9 cellular contexts compared by ENCODE assay signal in the genomic region with DNA sequence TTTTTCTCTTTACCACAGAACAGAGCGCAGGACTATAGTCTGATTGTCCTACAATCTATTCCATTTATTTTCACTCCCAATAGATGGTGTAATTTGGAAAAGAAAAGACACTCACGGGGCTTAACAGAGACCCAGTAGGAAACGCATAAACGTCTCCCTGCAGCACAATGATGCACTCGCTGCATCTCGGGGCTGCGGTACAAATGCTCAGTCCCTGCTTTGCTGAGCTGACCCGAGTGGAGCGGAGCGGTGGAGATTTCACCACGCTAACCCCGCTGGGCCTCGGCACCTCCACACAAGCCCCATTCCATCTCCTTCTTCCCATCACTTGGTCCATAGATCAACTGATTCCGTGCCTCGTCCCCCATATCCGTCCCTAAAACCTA. TPM values are rescaled to one million over a fixed set of nuclear protein-coding genes. Genes with fewer than 3 reads are reported as not detected.
DNase-seq lines count a peak whose midpoint lies in the region; ATAC-seq and TF ChIP-seq lines count a peak whose summit lies in the region.
"Had no signal": no experiment of that assay in that cellular context is flagged by ENCODE, and none has a peak within 500 bp of the region (broad histone marks: within the 10 kb centered on the region; RNA-seq: fewer than 3 reads in every experiment).

No MANE protein-coding gene starts in this region.

- H3K9me3 ChIP-seq in sigmoid colon = no peaks in the 10 kb centered on the region
- H3K9me3 ChIP-seq: thyroid gland had no signal

- TF ChIP-seq POLR2A in sigmoid colon (IDR thresholded peaks at IDR 0.05) = no peak

- H3K27ac Mint-ChIP-seq in activated T-cell treated with anti-CD3 and anti-CD28 coated beads, Interleukin-2, amount 50 U/mL, for 72 hours = no peak overlapping the region

- H3K4me3 Mint-ChIP-seq in activated T-cell treated with anti-CD3 and anti-CD28 coated beads, Interleukin-2, amount 50 U/mL, for 72 hours = peak overlapping the region; percentile 83 to 89

- no peak for TF ChIP-seq CTCF in sigmoid colon (IDR thresholded peaks at IDR 0.05)

- no peak for TF ChIP-seq EP300 in sigmoid colon (IDR thresholded peaks at IDR 0.05)

- peaks cover 53% of the 10 kb centered on the region for H3K27me3 Mint-ChIP-seq in activated T-cell treated with anti-CD3 and anti-CD28 coated beads, Interleukin-2, amount 50 U/mL, for 72 hours (ENCODE audit: low read depth)

- peak in 1 of 2 donors; percentile 6 for DNase-seq in activated T-cell treated with anti-CD3 and anti-CD28 coated beads, Interleukin-2, amount 50 U/mL, for 72 hours
- peak; percentile 62 for DNase-seq in globus pallidus (ENCODE audit: low spot score)
- DNase-seq in sigmoid colon = no peak
- no peak for DNase-seq in NCI-H1105 (lab: John Stamatoyannopoulos, UW)
- DNase-seq in NCI-H2029 (lab: John Stamatoyannopoulos, UW) = no peak
- no peak for DNase-seq in NOMO-1 treated with DMSO at 0.1 percent for 48 hours (lab: John Stamatoyannopoulos, UW; ENCODE audit: unreplicated experiment)

- 11 to 22% methylated on average over 16 of the region's 16 CpGs for WGBS in sigmoid colon, 2 donors

- peaks cover 25% of the 10 kb centered on the region for H3K4me1 Mint-ChIP-seq in activated T-cell treated with anti-CD3 and anti-CD28 coated beads, Interleukin-2, amount 50 U/mL, for 72 hours (ENCODE audit: low read depth)

- no peaks in the 10 kb centered on the region for H3K27me3 ChIP-seq in sigmoid colon
- H3K27me3 ChIP-seq: thyroid gland had no signal

- H3K4me3 ChIP-seq in sigmoid colon = peak overlapping the region; percentile 58 to 84 (median 70)

- H3K4me1 ChIP-seq in sigmoid colon = peaks cover 0 to 13% (median 12%) of the 10 kb centered on the region in 4 donors

- peak; percentile 22 for ATAC-seq in GM18498 (IDR thresholded peaks at IDR 0.05; ENCODE audit: unreplicated experiment)
- peak in 1 of 2 donors; percentile 41 for ATAC-seq in activated T-cell treated with anti-CD3 and anti-CD28 coated beads, Interleukin-2, amount 50 U/mL, for 72 hours (replicated peaks in 1 of 2)
- no peak for ATAC-seq in HG02759 (IDR thresholded peaks at IDR 0.05; ENCODE audit: unreplicated experiment)

- H3K27ac ChIP-seq in sigmoid colon = peak overlapping the region in 3 of 4 donors; percentile 83 to 90 (median 86)
- H3K27ac ChIP-seq: thyroid gland had no signal

- H3K36me3 Mint-ChIP-seq in activated T-cell treated with anti-CD3 and anti-CD28 coated beads, Interleukin-2, amount 50 U/mL, for 72 hours (ENCODE audit: insufficient read depth in 2 of 2) = peaks cover 1 to 2% of the 10 kb centered on the region in 2 donors

- peaks cover 0 to under 1% (median 0%) of the 10 kb centered on the region in 4 donors for H3K36me3 ChIP-seq in sigmoid colon
- H3K36me3 ChIP-seq: thyroid gland had no signal

- H3K9me3 Mint-ChIP-seq in activated T-cell treated with anti-CD3 and anti-CD28 coated beads, Interleukin-2, amount 50 U/mL, for 72 hours = no peaks in the 10 kb centered on the region

- intact Hi-C loops in sigmoid colon (cut with DNase I) = loop anchor here (10.0 kb wide), 1 partner anchor 130 kb away; the partner anchor contains the start of gene CHEK1

RNA-seq across cellular contexts. Expression of gene FEZ1, which starts 1.5 kb away (rescaled TPM):
- 1 to 10 TPM; 4.7 to 7.1 TPM for total RNA-seq in activated T-cell treated with anti-CD3 and anti-CD28 coated beads, Interleukin-2, amount 50 U/mL, for 72 hours
- total RNA-seq in sigmoid colon = 10 to 100 TPM; 34.9 to 64.3 (median 54.7) TPM
- polyA plus RNA-seq in sigmoid colon = 10 to 100 TPM in 2 of 3 donors, 1 to 10 TPM in 1; 3.0 to 25.8 (median 10.9) TPM

Comparison
In these comparisons a context has a peak if more than half of its experiments do, and no peak if none do; other contexts are left out.
1. RNA of gene FEZ1, which starts 1.5 kb away (total RNA-seq): 34.9 to 64.3 TPM in sigmoid colon; 4.7 to 7.1 TPM in activated T-cell treated with anti-CD3 and anti-CD28 coated beads, Interleukin-2, amount 50 U/mL, for 72 hours; every median in the first group is over 4 times any median in the second.